Comparison of ENCODE assay signal across 8 cellular contexts in the genomic region with DNA sequence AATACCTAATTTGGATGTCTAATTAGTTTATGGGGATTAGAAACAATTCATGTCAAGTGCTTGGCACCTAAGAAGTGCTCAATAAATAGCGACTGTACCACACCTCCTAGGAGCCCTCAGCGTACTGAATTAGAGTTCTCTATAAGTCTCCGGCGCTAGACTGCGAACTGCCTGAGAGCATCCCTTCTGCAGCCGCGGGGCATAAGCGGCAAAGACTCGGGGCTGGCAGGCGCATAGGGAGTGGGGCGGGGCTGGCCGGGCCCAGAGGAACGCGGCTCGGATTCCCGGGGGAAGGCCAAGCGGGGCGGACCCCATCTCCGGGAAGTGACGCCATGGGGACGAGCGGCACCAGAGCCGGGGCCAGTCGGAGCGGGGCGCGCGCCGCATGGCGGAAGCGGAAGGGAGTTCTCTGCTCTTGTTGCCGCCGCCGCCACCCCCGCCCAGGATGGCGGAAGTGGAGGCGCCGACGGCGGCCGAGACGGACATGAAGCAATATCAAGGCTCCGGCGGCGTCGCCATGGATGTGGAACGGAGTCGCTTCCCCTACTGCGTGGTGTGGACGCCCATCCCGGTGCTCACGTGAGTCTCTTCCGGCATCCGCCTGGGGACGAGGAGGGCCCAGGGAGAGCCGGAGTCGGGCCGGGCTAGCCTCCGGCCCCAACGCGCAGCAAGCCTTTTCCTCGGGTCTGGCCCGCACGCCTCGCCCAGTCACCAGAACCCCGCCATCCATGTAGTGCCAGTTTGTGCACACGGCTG. TPM values are rescaled to one million over a fixed set of nuclear protein-coding genes. Genes with fewer than 3 reads are reported as not detected.
A peak's percentile ranks its signal among the peaks of the same experiment; 100 is the strongest.
DNase-seq lines count a peak whose midpoint lies in the region; ATAC-seq and TF ChIP-seq lines count a peak whose summit lies in the region.

A gene with protein sequence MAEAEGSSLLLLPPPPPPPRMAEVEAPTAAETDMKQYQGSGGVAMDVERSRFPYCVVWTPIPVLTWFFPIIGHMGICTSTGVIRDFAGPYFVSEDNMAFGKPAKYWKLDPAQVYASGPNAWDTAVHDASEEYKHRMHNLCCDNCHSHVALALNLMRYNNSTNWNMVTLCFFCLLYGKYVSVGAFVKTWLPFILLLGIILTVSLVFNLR (plus strand): TSS at position 351 of the 756 bp plus-strand sequence. CDS start 35 bp downstream, at position 386.

- peaks cover 13 to 34% of the 10 kb centered on the region in 2 donors for H3K4me1 ChIP-seq in thoracic aorta (ENCODE audit: control insufficient read depth in 1 of 2, low read depth in 2 of 2)

- H3K27me3 Mint-ChIP-seq in activated naive CD8-positive, alpha-beta T cell treated with anti-CD3 and anti-CD28 coated beads, Interleukin-2, amount 10 ng/mL, durations not matched to agents 7 days and 5 days, result peaks cover 6% of the 10 kb centered on the region
- peaks cover 4% of the 10 kb centered on the region for H3K27me3 Mint-ChIP-seq in glutamatergic neuron (ENCODE audit: unreplicated experiment)
- no peaks in the 10 kb centered on the region for H3K27me3 Mint-ChIP-seq in osteocyte (ENCODE audit: unreplicated experiment)

- no peaks in the 10 kb centered on the region for H3K27me3 ChIP-seq in SU-DHL-6 (ENCODE audit: low read length)
- H3K27me3 ChIP-seq in thoracic aorta (replicated peaks; ENCODE audit: insufficient read depth), result no peaks in the 10 kb centered on the region

- H2AFZ ChIP-seq in SU-DHL-6 (ENCODE audit: low read depth, low read length, severe bottlenecking), result peak within 1 kb of the TSS; percentile 77

- H3K4me3 ChIP-seq in GM12875 (ENCODE audit: low read depth, low read length), result peak within 1 kb of the TSS; percentile 91
- H3K4me3 ChIP-seq in SU-DHL-6 (ENCODE audit: insufficient read depth, low read length, poor library complexity, severe bottlenecking), result peak within 1 kb of the TSS; percentile 96
- H3K4me3 ChIP-seq in thoracic aorta, result peak within 1 kb of the TSS; percentile 91

- H3K79me2 ChIP-seq in SU-DHL-6 (ENCODE audit: insufficient read depth, low read length), result peaks cover 49% of the 10 kb centered on the region

- ATAC-seq in HG02763 (IDR thresholded peaks at IDR 0.05; ENCODE audit: unreplicated experiment), result peak; percentile 92
- ATAC-seq in activated naive CD8-positive, alpha-beta T cell treated with anti-CD3 and anti-CD28 coated beads, Interleukin-2, amount 10 ng/mL, durations not matched to agents 7 days and 5 days (ENCODE audit: low read depth), result peak; percentile 96
- ATAC-seq in thoracic aorta (ENCODE audit: insufficient number of reproducible peaks, low FRiP score, low read depth), result peak; percentile 95

- POLR2A ChIA-PET in activated naive CD8-positive, alpha-beta T cell treated with anti-CD3 and anti-CD28 coated beads, Interleukin-2, amount 10 ng/mL, durations not matched to agents 7 days and 5 days (lab: Charles Lee), result interaction anchor here (1.4 kb wide), 2 partner anchors 13 to 20 kb away, joined by 4 to 14 read pairs; a partner anchor contains a TSS

- peak; percentile 94 to 98 (median 96) for DNase-seq in NCI-H1417 (lab: John Stamatoyannopoulos, UW)
- DNase-seq in activated naive CD8-positive, alpha-beta T cell treated with anti-CD3 and anti-CD28 coated beads, Interleukin-2, amount 10 ng/mL, durations not matched to agents 7 days and 5 days, result peak; percentile 98
- peak; percentile 99 for DNase-seq in glutamatergic neuron
- DNase-seq in osteocyte (ENCODE audit: extremely low spot score, unreplicated experiment), result peak; percentile 99
- peak; percentile 90 for DNase-seq in thoracic aorta (ENCODE audit: low spot score)

- no peaks in the 10 kb centered on the region for H3K9me3 Mint-ChIP-seq in activated naive CD8-positive, alpha-beta T cell treated with anti-CD3 and anti-CD28 coated beads, Interleukin-2, amount 10 ng/mL, durations not matched to agents 7 days and 5 days
- H3K9me3 Mint-ChIP-seq in glutamatergic neuron (ENCODE audit: unreplicated experiment), result peaks cover 3% of the 10 kb centered on the region
- no peaks in the 10 kb centered on the region for H3K9me3 Mint-ChIP-seq in osteocyte (ENCODE audit: unreplicated experiment)

- no peaks in the 10 kb centered on the region for H3F3A ChIP-seq in SU-DHL-6 (ENCODE audit: insufficient read depth)

- no peaks in the 10 kb centered on the region for H3K9me2 ChIP-seq in SU-DHL-6 (replicated peaks; ENCODE audit: insufficient read depth, low read length)

- H3K36me3 Mint-ChIP-seq in activated naive CD8-positive, alpha-beta T cell treated with anti-CD3 and anti-CD28 coated beads, Interleukin-2, amount 10 ng/mL, durations not matched to agents 7 days and 5 days, result peaks cover 13% of the 10 kb centered on the region
- H3K36me3 Mint-ChIP-seq in glutamatergic neuron (ENCODE audit: unreplicated experiment), result no peaks in the 10 kb centered on the region
- H3K36me3 Mint-ChIP-seq in osteocyte (ENCODE audit: unreplicated experiment), result peaks cover 12% of the 10 kb centered on the region

- peak within 1 kb of the TSS; percentile 98 for H3K9ac ChIP-seq in SU-DHL-6 (ENCODE audit: low read length)

- peak within 1 kb of the TSS; percentile 81 for H3K4me2 ChIP-seq in SU-DHL-6 (ENCODE audit: low read depth, low read length, poor library complexity, severe bottlenecking)

- TF ChIP-seq CTCF in GM12875 (IDR thresholded peaks at IDR 0.05; ENCODE audit: borderline replicate concordance, insufficient read depth, low read depth, low read length) (no peak), SU-DHL-6 (IDR thresholded peaks at IDR 0.05; ENCODE audit: insufficient read depth, low read length, poor library complexity, severe bottlenecking) (no peak), glutamatergic neuron (IDR thresholded peaks at IDR 0.05; ENCODE audit: partially characterized antibody, unreplicated experiment) (peak; percentile 39), osteocyte (IDR thresholded peaks at IDR 0.05) (peak; percentile 15), thoracic aorta (IDR thresholded peaks at IDR 0.05) (no peak)

- peak within 1 kb of the TSS; percentile 98 for H3K4me3 Mint-ChIP-seq in activated naive CD8-positive, alpha-beta T cell treated with anti-CD3 and anti-CD28 coated beads, Interleukin-2, amount 10 ng/mL, durations not matched to agents 7 days and 5 days
- H3K4me3 Mint-ChIP-seq in glutamatergic neuron (ENCODE audit: unreplicated experiment) (peak within 1 kb of the TSS; percentile 97), osteocyte (ENCODE audit: unreplicated experiment) (peak within 1 kb of the TSS; percentile 94)

- H3K9me3 ChIP-seq in SU-DHL-6 (ENCODE audit: insufficient read depth, low read length), result no peaks in the 10 kb centered on the region
- no peaks in the 10 kb centered on the region for H3K9me3 ChIP-seq in thoracic aorta

- H3K27ac ChIP-seq in SU-DHL-6 (ENCODE audit: low read depth, low read length), result peak within 1 kb of the TSS; percentile 60
- peak within 1 kb of the TSS; percentile 74 to 89 for H3K27ac ChIP-seq in thoracic aorta

- H4K20me1 ChIP-seq in SU-DHL-6 (ENCODE audit: low read depth, low read length), result no peaks in the 10 kb centered on the region

- peaks cover 8% of the 10 kb centered on the region; the same call in 1 of the 2 replicates for H3K36me3 ChIP-seq in SU-DHL-6 (ENCODE audit: low read length)
- H3K36me3 ChIP-seq in thoracic aorta, result peaks cover 16% of the 10 kb centered on the region

- H3K4me1 Mint-ChIP-seq in activated naive CD8-positive, alpha-beta T cell treated with anti-CD3 and anti-CD28 coated beads, Interleukin-2, amount 10 ng/mL, durations not matched to agents 7 days and 5 days, result peaks cover 26% of the 10 kb centered on the region
- H3K4me1 Mint-ChIP-seq in glutamatergic neuron (ENCODE audit: low read depth, unreplicated experiment) (peaks cover 19% of the 10 kb centered on the region), osteocyte (ENCODE audit: unreplicated experiment) (peaks cover 29% of the 10 kb centered on the region)

- H3K27ac Mint-ChIP-seq in activated naive CD8-positive, alpha-beta T cell treated with anti-CD3 and anti-CD28 coated beads, Interleukin-2, amount 10 ng/mL, durations not matched to agents 7 days and 5 days, result peak within 1 kb of the TSS; percentile 89
- H3K27ac Mint-ChIP-seq in glutamatergic neuron (ENCODE audit: unreplicated experiment) (peak within 1 kb of the TSS; percentile 96), osteocyte (ENCODE audit: unreplicated experiment) (peak within 1 kb of the TSS; percentile 91)

RNA-seq across cellular contexts. Expression of the gene that starts here (rescaled TPM):
- 10 to 100 TPM; 35.8 to 40.4 TPM for total RNA-seq in activated naive CD8-positive, alpha-beta T cell treated with anti-CD3 and anti-CD28 coated beads, Interleukin-2, amount 10 ng/mL, durations not matched to agents 7 days and 5 days
- total RNA-seq in glutamatergic neuron (ENCODE audit: unreplicated experiment) (50.0 TPM), osteocyte (46.5 and 47.1 TPM in 2 replicates), thoracic aorta (10 to 100 TPM; 31.5 to 45.1 TPM)

Comparison
In these comparisons a context has a peak if more than half of its experiments do, and no peak if none do; other contexts are left out.
1. Peak in every context shown above with its lines: DNase-seq, ATAC-seq, H3K4me3 ChIP-seq and H3K27ac ChIP-seq.
2. CTCF ChIP-seq: peak in glutamatergic neuron (single experiment) and osteocyte (single experiment); none in GM12875 (single experiment), SU-DHL-6 (single experiment) and thoracic aorta (single experiment).